In genomic region chr20:43508106-43508505, GRCh38 we compare ENCODE assay signal across 8 cellular contexts. TPM values are rescaled to one million over a fixed set of nuclear protein-coding genes. Genes with fewer than 3 reads are reported as not detected.
A peak's percentile ranks its signal among the peaks of the same experiment; 100 is the strongest.
DNase-seq lines count a peak whose midpoint lies in the region; ATAC-seq and TF ChIP-seq lines count a peak whose summit lies in the region.

No MANE protein-coding gene starts in this region.

- H3K4me1 ChIP-seq in OCI-LY1 (ENCODE audit: insufficient read depth, low read length, severe bottlenecking) (peaks cover 1% of the 10 kb centered on the region), neural progenitor cell (no peaks in the 10 kb centered on the region)

- H3K36me3 ChIP-seq in OCI-LY1 (ENCODE audit: insufficient read depth, low read length) (no peaks in the 10 kb centered on the region), neural progenitor cell (no peaks in the 10 kb centered on the region)

- ATAC-seq in HG03354 (IDR thresholded peaks at IDR 0.05; ENCODE audit: poor library complexity, severe bottlenecking, unreplicated experiment): no peak

- no peaks in the 10 kb centered on the region for H3K79me2 ChIP-seq in OCI-LY1 (ENCODE audit: insufficient read depth, low read length)
- no peaks in the 10 kb centered on the region for H3K79me2 ChIP-seq in neural progenitor cell (ENCODE audit: low read depth)

- H3F3A ChIP-seq in OCI-LY1 (ENCODE audit: insufficient read depth, low read length) (no peaks in the 10 kb centered on the region), neural progenitor cell (ENCODE audit: low read depth) (peaks cover 15% of the 10 kb centered on the region)

- peak; percentile 14 for DNase-seq in epidermal melanocyte (ENCODE audit: insufficient read length, low spot score)
- peak; percentile 52 for DNase-seq in neural progenitor cell (ENCODE audit: low spot score)
- DNase-seq in HK-2 (ENCODE audit: unreplicated experiment): no peak
- no peak for DNase-seq in NCI-H69 (lab: John Stamatoyannopoulos, UW)
- DNase-seq in ureter (ENCODE audit: low spot score): no peak

- no peak for TF ChIP-seq CTCF in C4-2B (conservative IDR thresholded peaks at IDR 0.05)
- TF ChIP-seq CTCF in OCI-LY1 (IDR thresholded peaks at IDR 0.05; ENCODE audit: low read length): no peak
- no peak for TF ChIP-seq CTCF in neural progenitor cell (IDR thresholded peaks at IDR 0.05)

- H3K9me3 Mint-ChIP-seq in neural progenitor cell: peaks cover 2% of the 10 kb centered on the region

- H3K9ac ChIP-seq in OCI-LY1 (ENCODE audit: low read length): no peak overlapping the region
- no peak overlapping the region for H3K9ac ChIP-seq in neural progenitor cell

- H3K4me1 Mint-ChIP-seq in neural progenitor cell: no peaks in the 10 kb centered on the region

- no peak overlapping the region for H3K27ac Mint-ChIP-seq in neural progenitor cell

- H3K4me3 Mint-ChIP-seq in neural progenitor cell: peak overlapping the region; percentile 90

- no peaks in the 10 kb centered on the region for H3K9me2 ChIP-seq in OCI-LY1 (ENCODE audit: low read depth, low read length)

- peak overlapping the region; percentile 46 for H3K4me3 ChIP-seq in OCI-LY1 (ENCODE audit: low read depth, low read length, poor library complexity, severe bottlenecking)
- H3K4me3 ChIP-seq in neural progenitor cell: peak overlapping the region; percentile 68

- H3K4me2 ChIP-seq in OCI-LY1 (ENCODE audit: low read length) (peak overlapping the region; percentile 50), neural progenitor cell (peak overlapping the region; percentile 86)

- H2AFZ ChIP-seq in OCI-LY1 (ENCODE audit: low read length): no peak overlapping the region
- peak overlapping the region; percentile 95 for H2AFZ ChIP-seq in neural progenitor cell (replicated peaks)

- no peaks in the 10 kb centered on the region for H4K20me1 ChIP-seq in OCI-LY1 (ENCODE audit: insufficient read depth, low read length)
- H4K20me1 ChIP-seq in neural progenitor cell (ENCODE audit: low read depth): no peaks in the 10 kb centered on the region

- peaks cover 20% of the 10 kb centered on the region for H3K27me3 Mint-ChIP-seq in neural progenitor cell (ENCODE audit: insufficient read depth, low read depth)

- H3K27me3 ChIP-seq in OCI-LY1 (ENCODE audit: insufficient read depth, low read length) (peaks cover 8% of the 10 kb centered on the region; the same call in 1 of the 2 replicates), neural progenitor cell (peaks cover 41% of the 10 kb centered on the region)

- peaks cover 2% of the 10 kb centered on the region for H3K36me3 Mint-ChIP-seq in neural progenitor cell

- no peaks in the 10 kb centered on the region for H3K9me3 ChIP-seq in OCI-LY1 (ENCODE audit: low read length)
- no peaks in the 10 kb centered on the region for H3K9me3 ChIP-seq in neural progenitor cell (ENCODE audit: low read depth)

- H3K27ac ChIP-seq in C4-2B (peak overlapping the region; percentile 31; the same call in 1 of the 2 replicates), OCI-LY1 (ENCODE audit: low read depth, low read length, poor library complexity, severe bottlenecking) (no peak overlapping the region), neural progenitor cell (no peak overlapping the region)

RNA-seq across cellular contexts. Expression of gene L3MBTL1, which starts 0.6 kb away (rescaled TPM):
- total RNA-seq in neural progenitor cell (ENCODE audit: low replicate concordance) (27.6 and 51.4 TPM in 2 replicates), ureter (24.7 TPM)

RNA-seq across cellular contexts. Expression of gene SRSF6, which starts 50.4 kb away (rescaled TPM):
- total RNA-seq in neural progenitor cell (ENCODE audit: low replicate concordance) (79.6 and 86.1 TPM in 2 replicates), ureter (192 TPM)

RNA-seq across cellular contexts. Expression of gene SGK2, which starts 50.7 kb away (rescaled TPM):
- total RNA-seq in neural progenitor cell (ENCODE audit: low replicate concordance) (2.8 and 4.2 TPM in 2 replicates), ureter (29.8 TPM)

Comparison
In these comparisons a context has a peak if more than half of its experiments do, and no peak if none do; other contexts are left out.
1. DNase-seq: peak in epidermal melanocyte (single experiment) and neural progenitor cell (single experiment); none in HK-2 (single experiment), NCI-H69 (single experiment) and ureter (single experiment).